ENCODE assay signal across 8 cellular contexts in genomic region chr12:80936642-80937390, GRCh38. TPM values are rescaled to one million over a fixed set of nuclear protein-coding genes. Genes with fewer than 3 reads are reported as not detected.
DNase-seq lines count a peak whose midpoint lies in the region; ATAC-seq and TF ChIP-seq lines count a peak whose summit lies in the region.

No MANE protein-coding gene starts in this region.

- H3K4me3 ChIP-seq in fibroblast of pulmonary artery (replicated peaks; ENCODE audit: low read depth, low read length), result peak overlapping the region; percentile 67
- no peak overlapping the region for H3K4me3 ChIP-seq in naive thymus-derived CD4-positive, alpha-beta T cell (ENCODE audit: low read length)

- H3K4me1 ChIP-seq in naive thymus-derived CD4-positive, alpha-beta T cell (ENCODE audit: control insufficient read depth in 2 of 2, insufficient read depth in 2 of 2, low read length in 2 of 2), result no peaks in the 10 kb centered on the region

- intact Hi-C loops in naive thymus-derived CD4-positive, alpha-beta T cell (cut with micrococcal nuclease), result no loop called here

- H3K9me3 Mint-ChIP-seq in naive thymus-derived CD4-positive, alpha-beta T cell, result peaks cover 0 to 12% (median 5%) of the 10 kb centered on the region in 11 donors

- POLR2A ChIA-PET in naive thymus-derived CD4-positive, alpha-beta T cell (lab: Charles Lee), result no interaction called here

- no peak overlapping the region for H3K27ac ChIP-seq in naive thymus-derived CD4-positive, alpha-beta T cell (ENCODE audit: low read depth, low read length)

- ATAC-seq in GM19395 (IDR thresholded peaks at IDR 0.05; ENCODE audit: unreplicated experiment), result peak; percentile 54
- ATAC-seq in HG03196 (IDR thresholded peaks at IDR 0.05; ENCODE audit: unreplicated experiment), result peak; percentile 59
- ATAC-seq in naive thymus-derived CD4-positive, alpha-beta T cell, result peak; percentile 55

- no peaks in the 10 kb centered on the region for H3K36me3 ChIP-seq in naive thymus-derived CD4-positive, alpha-beta T cell (ENCODE audit: control insufficient read depth in 2 of 3, insufficient read depth in 3 of 3, low read length in 3 of 3)

- peak overlapping the region in 2 of 10 donors; percentile 26 to 54 for H3K4me3 Mint-ChIP-seq in naive thymus-derived CD4-positive, alpha-beta T cell

- DNase-seq in DMS53 treated with DMSO at 0.1 percent for 48 hours (lab: John Stamatoyannopoulos, UW; ENCODE audit: unreplicated experiment) (peak; percentile 80), SK-N-DZ (ENCODE audit: low spot score) (peak; percentile 75), fibroblast of pulmonary artery (ENCODE audit: low read depth) (peak; percentile 38), NCI-H2196 (lab: John Stamatoyannopoulos, UW; ENCODE audit: unreplicated experiment) (no peak)
- peak in 2 of 9 donors; percentile 9 to 21 for DNase-seq in naive thymus-derived CD4-positive, alpha-beta T cell
- no peak for DNase-seq in activated naive CD4-positive, alpha-beta T cell (lab: John Stamatoyannopoulos, UW)

- TF ChIP-seq CTCF in fibroblast of pulmonary artery (IDR thresholded peaks at IDR 0.05; ENCODE audit: low read length, missing control alignments), result no peak

- H3K27me3 Mint-ChIP-seq in naive thymus-derived CD4-positive, alpha-beta T cell, result peaks cover 24 to 41% (median 29%) of the 10 kb centered on the region in 5 donors

- H3K4me1 Mint-ChIP-seq in naive thymus-derived CD4-positive, alpha-beta T cell, result no peaks in the 10 kb centered on the region

- no peaks in the 10 kb centered on the region for H3K27me3 ChIP-seq in naive thymus-derived CD4-positive, alpha-beta T cell (ENCODE audit: control insufficient read depth in 2 of 2, insufficient read depth in 2 of 2, low read length in 2 of 2)

- CTCF ChIA-PET in naive thymus-derived CD4-positive, alpha-beta T cell (lab: Charles Lee), result no interaction called here

- H3K27ac Mint-ChIP-seq in naive thymus-derived CD4-positive, alpha-beta T cell, result no peak overlapping the region

- H3K36me3 Mint-ChIP-seq in naive thymus-derived CD4-positive, alpha-beta T cell, result no peaks in the 10 kb centered on the region

- H3K9me3 ChIP-seq in naive thymus-derived CD4-positive, alpha-beta T cell (ENCODE audit: control insufficient read depth in 2 of 3, low read length in 3 of 3), result no peaks in the 10 kb centered on the region

RNA-seq across cellular contexts. Expression of gene LIN7A, which starts 0.9 kb away (rescaled TPM):
- polyA plus RNA-seq in SK-N-DZ (2014; cell fraction: cytosol; rRNA removed), result 10.1 and 10.8 TPM in 2 replicates
- 13.2 and 14.8 TPM in 2 replicates for polyA plus RNA-seq in SK-N-DZ (2014; cell fraction: nucleus; rRNA removed)
- 1 to 10 TPM in 2 of 5 experiments, under 1 TPM in 1, not detected in 2; 0.27 to 7.1 (median 1.4) TPM for total RNA-seq in naive thymus-derived CD4-positive, alpha-beta T cell
- not detected for polyA plus RNA-seq in naive thymus-derived CD4-positive, alpha-beta T cell

Comparison
In these comparisons a context has a peak if more than half of its experiments do, and no peak if none do; other contexts are left out.
1. DNase-seq: peak in DMS53 treated with DMSO at 0.1 percent for 48 hours (single experiment), SK-N-DZ (single experiment) and fibroblast of pulmonary artery (single experiment); none in NCI-H2196 (single experiment) and activated naive CD4-positive, alpha-beta T cell (0 of 4).
2. Peak in every context shown above with its lines, with median percentiles within 50 percentile points of each other: ATAC-seq.